8 cellular contexts compared by ENCODE assay signal in genomic region chr12:112381898-112382796, GRCh38. TPM values are rescaled to one million over a fixed set of nuclear protein-coding genes. Genes with fewer than 3 reads are reported as not detected.
DNase-seq lines count a peak whose midpoint lies in the region; ATAC-seq and TF ChIP-seq lines count a peak whose summit lies in the region.

HECTD4 (minus strand) TSS chr12:112382431; CDS start chr12:112382128, 303 bp downstream.

- POLR2A ChIA-PET in activated CD4-positive, alpha-beta memory T cell treated with anti-CD3 and anti-CD28 coated beads for 36 hours (lab: Charles Lee): no interaction called here

- peaks cover 0 to 3% (median 0%) of the 10 kb centered on the region in 7 donors for H3K9me3 Mint-ChIP-seq in CD14-positive monocyte
- H3K9me3 Mint-ChIP-seq in activated CD4-positive, alpha-beta memory T cell treated with anti-CD3 and anti-CD28 coated beads for 36 hours: no peaks in the 10 kb centered on the region

- peaks cover 37% of the 10 kb centered on the region for H3K4me1 Mint-ChIP-seq in CD14-positive monocyte
- H3K4me1 Mint-ChIP-seq in activated CD4-positive, alpha-beta memory T cell treated with anti-CD3 and anti-CD28 coated beads for 36 hours (ENCODE audit: low read depth): peaks cover 29% of the 10 kb centered on the region

- H3K36me3 Mint-ChIP-seq in CD14-positive monocyte: no peaks in the 10 kb centered on the region
- H3K36me3 Mint-ChIP-seq in activated CD4-positive, alpha-beta memory T cell treated with anti-CD3 and anti-CD28 coated beads for 36 hours: peaks cover 1% of the 10 kb centered on the region

- H3K27ac ChIP-seq in dorsolateral prefrontal cortex: peak within 1 kb of the TSS; percentile 4 to 95 (median 89)

- ATAC-seq in GM19397 (IDR thresholded peaks at IDR 0.05; ENCODE audit: unreplicated experiment): peak; percentile 89
- peak; percentile 73 for ATAC-seq in HG03565 (IDR thresholded peaks at IDR 0.05; ENCODE audit: unreplicated experiment)

- peak within 1 kb of the TSS; percentile 98 to 100 for H3K4me3 Mint-ChIP-seq in CD14-positive monocyte
- peak within 1 kb of the TSS; percentile 91 for H3K4me3 Mint-ChIP-seq in activated CD4-positive, alpha-beta memory T cell treated with anti-CD3 and anti-CD28 coated beads for 36 hours

- peak within 1 kb of the TSS; percentile 84 to 95 (median 93) for H3K27ac Mint-ChIP-seq in CD14-positive monocyte
- H3K27ac Mint-ChIP-seq in activated CD4-positive, alpha-beta memory T cell treated with anti-CD3 and anti-CD28 coated beads for 36 hours: peak within 1 kb of the TSS; percentile 75

- H3K27me3 ChIP-seq in dorsolateral prefrontal cortex: no peaks in the 10 kb centered on the region

- no peak for TF ChIP-seq CTCF in CD14-positive monocyte (IDR thresholded peaks at IDR 0.05)
- peak in 34 of 56 donors; percentile 5 to 53 (median 32) for TF ChIP-seq CTCF in dorsolateral prefrontal cortex (IDR thresholded peaks at IDR 0.05 in 54 of 56, conservative IDR thresholded peaks at IDR 0.05 in 2 of 56; ENCODE audit: low read depth in 1 of 56, partially characterized antibody in 56 of 56)
- TF ChIP-seq CTCF in lower leg skin (IDR thresholded peaks at IDR 0.05): no peak

- intact Hi-C loops in CD14-positive monocyte (cut with micrococcal nuclease) (loop anchor here (5.0 to 10.0 kb wide), 2 partner anchors 35 to 257 kb away; partner anchors contain the start of genes PTPN11 (in 1 of the 2) and TRAFD1 (in 1 of the 2)), dorsolateral prefrontal cortex (cut with DNase I) (loop anchor here (5.0 to 10.0 kb wide), 9 partner anchors 185 to 627 kb away; partner anchors contain the start of genes ERP29 (in 2 of the 2), TMEM116 (in 2 of the 2), MAPKAPK5 (in 1 of the 2) and NAA25 (in 1 of the 2)), lower leg skin (cut with DNase I; ENCODE audit: low total_unique reads) (loop anchor here (10.0 kb wide), 1 partner anchor 287 kb away; no protein-coding TSS in a partner anchor)
- intact Hi-C loops in activated CD4-positive, alpha-beta memory T cell treated with anti-CD3 and anti-CD28 coated beads for 36 hours (cut with micrococcal nuclease): loop anchor here (1.0 to 10.0 kb wide), 2 partner anchors 27 to 537 kb away; partner anchors contain the start of genes MAPKAPK5 and RPL6

- CTCF ChIA-PET in activated CD4-positive, alpha-beta memory T cell treated with anti-CD3 and anti-CD28 coated beads for 36 hours (lab: Charles Lee): no interaction called here

- TF ChIP-seq POLR2A in lower leg skin (IDR thresholded peaks at IDR 0.05): no peak

- DNase-seq in CD14-positive monocyte (ENCODE audit: low spot score): peak; percentile 89
- peak; percentile 56 for DNase-seq in NCI-H82 treated with DMSO at 0.1 percent for 48 hours (lab: John Stamatoyannopoulos, UW; ENCODE audit: unreplicated experiment)
- peak; percentile 95 for DNase-seq in activated CD4-positive, alpha-beta memory T cell treated with anti-CD3 and anti-CD28 coated beads for 36 hours
- DNase-seq in dorsolateral prefrontal cortex: peak; percentile 95 to 99 (median 98)
- DNase-seq in lower leg skin (ENCODE audit: low spot score in 2 of 2): peak; percentile 92 to 99
- DNase-seq in stimulated activated CD4-positive, alpha-beta T cell treated with anti-CD3 and anti-CD28 coated beads, Interleukin-4, amount 100 ng/mL, for 4 hours: peak; percentile 89 to 94

- 0 to 2% methylated on average over 27 to 66 of the region's 104 CpGs for WGBS in lower leg skin, 2 donors

- peaks cover 0 to 2% (median 1%) of the 10 kb centered on the region in 3 donors for H3K27me3 Mint-ChIP-seq in CD14-positive monocyte (ENCODE audit: low read depth in 3 of 3)
- no peaks in the 10 kb centered on the region for H3K27me3 Mint-ChIP-seq in activated CD4-positive, alpha-beta memory T cell treated with anti-CD3 and anti-CD28 coated beads for 36 hours

- H3K4me3 ChIP-seq in dorsolateral prefrontal cortex: peak within 1 kb of the TSS; percentile 70 to 99 (median 90)
- peak within 1 kb of the TSS; percentile 87 for H3K4me3 ChIP-seq in lower leg skin (ENCODE audit: low read depth, poor library complexity, severe bottlenecking)

RNA-seq across cellular contexts. Expression of gene HECTD4, which starts in this region (rescaled TPM):
- 1 to 10 TPM in 1 of 2 donors, under 1 TPM in 1; 0.73 to 2.4 TPM for polyA plus RNA-seq in CD14-positive monocyte
- total RNA-seq in activated CD4-positive, alpha-beta memory T cell treated with anti-CD3 and anti-CD28 coated beads for 36 hours: 10 to 100 TPM; 24.0 to 24.4 TPM
- total RNA-seq in dorsolateral prefrontal cortex (100 to 1,000 TPM; 133 to 246 (median 192) TPM), lower leg skin (10 to 100 TPM; 33.2 to 70.6 (median 35.5) TPM)

Comparison
In these comparisons a context has a peak if more than half of its experiments do, and no peak if none do; other contexts are left out.
1. Peak in every context shown above with its lines: DNase-seq, ATAC-seq, H3K4me3 ChIP-seq and H3K27ac ChIP-seq.
2. CTCF ChIP-seq: peak in dorsolateral prefrontal cortex (34 of 56); none in CD14-positive monocyte (single experiment) and lower leg skin (0 of 3).